In the genomic region with DNA sequence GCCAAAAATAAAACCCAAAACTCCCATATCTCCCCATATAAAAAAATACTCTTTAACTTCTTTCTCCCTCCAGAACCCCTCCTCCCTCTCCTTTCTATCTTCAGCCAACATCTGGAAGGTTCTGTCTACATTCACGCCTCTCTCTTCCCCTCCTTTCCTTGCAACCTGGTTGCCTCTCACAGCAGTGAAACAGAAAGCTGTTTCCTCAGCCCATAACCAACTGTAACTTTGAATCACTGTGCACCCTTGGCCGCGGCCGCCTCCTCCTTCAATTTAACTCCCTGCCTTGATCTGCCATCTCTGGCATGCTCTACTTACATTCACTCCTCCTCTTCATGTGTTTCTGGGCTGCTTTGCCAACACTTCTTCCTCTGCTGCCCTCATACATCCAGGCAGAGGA, we compare ENCODE assay signal across 3 cellular contexts. TPM values are rescaled to one million over a fixed set of nuclear protein-coding genes. Genes with fewer than 3 reads are reported as not detected.
"Had no signal": no experiment of that assay in that cellular context is flagged by ENCODE, and none has a peak within 500 bp of the region (broad histone marks: within the 10 kb centered on the region; RNA-seq: fewer than 3 reads in every experiment).

No MANE protein-coding gene starts in this region.

RNA-seq across cellular contexts. Expression of a gene that starts 23.2 kb away (rescaled TPM):
- total RNA-seq: glomerular endothelial cell, mononuclear cell, ureter had no signal
